ENCODE assay signal across 8 cellular contexts in genomic region chr7:47327306-47327697, GRCh38.
DNase-seq lines count a peak whose midpoint lies in the region; ATAC-seq and TF ChIP-seq lines count a peak whose summit lies in the region.

No MANE protein-coding gene starts in this region.

- peaks cover 5% of the 10 kb centered on the region; the same call in 1 of the 2 replicates for H3K36me3 ChIP-seq in SJCRH30

- no peaks in the 10 kb centered on the region for H3K27me3 Mint-ChIP-seq in nephron (ENCODE audit: low read depth)
- H3K27me3 Mint-ChIP-seq in type B pancreatic cell: no peaks in the 10 kb centered on the region

- H3K27ac Mint-ChIP-seq in nephron: peak overlapping the region; percentile 96 to 99 (median 98)
- H3K27ac Mint-ChIP-seq in type B pancreatic cell: peak overlapping the region; percentile 59

- H3K4me3 Mint-ChIP-seq in nephron (peak overlapping the region; percentile 75 to 83 (median 82)), type B pancreatic cell (peak overlapping the region; percentile 65)

- H3K36me3 Mint-ChIP-seq in nephron (ENCODE audit: low read depth): peaks cover 23% of the 10 kb centered on the region
- H3K36me3 Mint-ChIP-seq in type B pancreatic cell: peaks cover 12% of the 10 kb centered on the region

- ATAC-seq in GM21528 (IDR thresholded peaks at IDR 0.05; ENCODE audit: low FRiP score, unreplicated experiment) (no peak), HG03521 (IDR thresholded peaks at IDR 0.05; ENCODE audit: unreplicated experiment) (no peak)

- TF ChIP-seq CTCF in fibroblast of the aortic adventitia (IDR thresholded peaks at IDR 0.05; ENCODE audit: insufficient read depth, low read length) (no peak), nephron (IDR thresholded peaks at IDR 0.05; ENCODE audit: unreplicated experiment in 3 of 3) (no peak), type B pancreatic cell (conservative IDR thresholded peaks at IDR 0.05) (no peak)

- no peaks in the 10 kb centered on the region for H3K27me3 ChIP-seq in SJCRH30

- H3K9me3 Mint-ChIP-seq in nephron: no peaks in the 10 kb centered on the region
- H3K9me3 Mint-ChIP-seq in type B pancreatic cell: no peaks in the 10 kb centered on the region

- H3K4me3 ChIP-seq in SJCRH30: peak overlapping the region; percentile 49; the same call in 1 of the 2 replicates
- no peak overlapping the region for H3K4me3 ChIP-seq in fibroblast of the aortic adventitia (ENCODE audit: low read depth, low read length)

- no peaks in the 10 kb centered on the region for H3K9me3 ChIP-seq in SJCRH30 (replicated peaks)

- DNase-seq in SJCRH30 (no peak), fibroblast of the aortic adventitia (ENCODE audit: low read depth) (peak; percentile 49), type B pancreatic cell (ENCODE audit: extremely low spot score, unreplicated experiment) (no peak), NCI-H82 (lab: John Stamatoyannopoulos, UW) (no peak), NCI-H2227 (lab: John Stamatoyannopoulos, UW; ENCODE audit: unreplicated experiment) (no peak)

- peaks cover 19% of the 10 kb centered on the region for H3K4me1 ChIP-seq in SJCRH30

- H3K4me1 Mint-ChIP-seq in nephron: peaks cover 72% of the 10 kb centered on the region
- H3K4me1 Mint-ChIP-seq in type B pancreatic cell (ENCODE audit: unreplicated experiment): peaks cover 41% of the 10 kb centered on the region

- peak overlapping the region; percentile 72 for H3K27ac ChIP-seq in SJCRH30
